In the genomic region with DNA sequence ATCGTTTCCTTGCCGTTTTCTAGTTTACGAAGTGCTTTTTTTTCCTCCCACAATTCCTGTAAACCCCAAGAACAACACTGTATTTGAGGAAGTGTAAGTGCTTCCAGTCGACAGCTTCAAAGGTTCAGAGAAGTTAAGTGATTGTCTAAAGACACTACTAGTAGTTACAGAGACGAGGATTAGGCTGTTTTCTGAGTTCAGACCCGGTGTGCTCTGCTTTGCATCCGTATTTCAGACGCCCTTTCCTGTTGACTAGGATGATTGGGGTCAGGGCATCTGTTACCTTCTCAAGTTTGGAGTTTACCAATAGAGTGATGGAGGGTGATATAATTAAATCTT, we compare ENCODE assay signal across 1 cellular context.
TF ChIP-seq lines count a peak whose summit lies in the region.

No MANE protein-coding gene starts in this region.

TF ChIP-seq in endothelial cell of umbilical vein, 7 proteins besides CTCF, POLR2A, EP300 and RAD21:
- TF ChIP-seq POLR2AphosphoS5 (IDR thresholded peaks at IDR 0.05; ENCODE audit: insufficient read depth, low read depth, low read length) (no peak), EZH2 (IDR thresholded peaks at IDR 0.05; ENCODE audit: borderline replicate concordance, low read depth, low read length, severe bottlenecking) (no peak), MYC (IDR thresholded peaks at IDR 0.05; ENCODE audit: low read depth, low read length) (no peak), GATA2 (IDR thresholded peaks at IDR 0.05; ENCODE audit: insufficient read depth, insufficient read length, low read depth, low read length) (no peak), FOS (IDR thresholded peaks at IDR 0.05; ENCODE audit: borderline replicate concordance, insufficient read depth, low read length) (no peak), JUN (IDR thresholded peaks at IDR 0.05; ENCODE audit: borderline replicate concordance, insufficient read depth, insufficient read length, low read depth) (no peak)
- TF ChIP-seq, protein P1, sequence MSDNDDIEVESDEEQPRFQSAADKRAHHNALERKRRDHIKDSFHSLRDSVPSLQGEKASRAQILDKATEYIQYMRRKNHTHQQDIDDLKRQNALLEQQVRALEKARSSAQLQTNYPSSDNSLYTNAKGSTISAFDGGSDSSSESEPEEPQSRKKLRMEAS (IDR thresholded peaks at IDR 0.05; ENCODE audit: insufficient read depth, insufficient read length), result no peak
TF ChIP-seq in endothelial cell of umbilical vein: peak in this region for 0.
